8 cellular contexts compared by ENCODE assay signal in the genomic region with DNA sequence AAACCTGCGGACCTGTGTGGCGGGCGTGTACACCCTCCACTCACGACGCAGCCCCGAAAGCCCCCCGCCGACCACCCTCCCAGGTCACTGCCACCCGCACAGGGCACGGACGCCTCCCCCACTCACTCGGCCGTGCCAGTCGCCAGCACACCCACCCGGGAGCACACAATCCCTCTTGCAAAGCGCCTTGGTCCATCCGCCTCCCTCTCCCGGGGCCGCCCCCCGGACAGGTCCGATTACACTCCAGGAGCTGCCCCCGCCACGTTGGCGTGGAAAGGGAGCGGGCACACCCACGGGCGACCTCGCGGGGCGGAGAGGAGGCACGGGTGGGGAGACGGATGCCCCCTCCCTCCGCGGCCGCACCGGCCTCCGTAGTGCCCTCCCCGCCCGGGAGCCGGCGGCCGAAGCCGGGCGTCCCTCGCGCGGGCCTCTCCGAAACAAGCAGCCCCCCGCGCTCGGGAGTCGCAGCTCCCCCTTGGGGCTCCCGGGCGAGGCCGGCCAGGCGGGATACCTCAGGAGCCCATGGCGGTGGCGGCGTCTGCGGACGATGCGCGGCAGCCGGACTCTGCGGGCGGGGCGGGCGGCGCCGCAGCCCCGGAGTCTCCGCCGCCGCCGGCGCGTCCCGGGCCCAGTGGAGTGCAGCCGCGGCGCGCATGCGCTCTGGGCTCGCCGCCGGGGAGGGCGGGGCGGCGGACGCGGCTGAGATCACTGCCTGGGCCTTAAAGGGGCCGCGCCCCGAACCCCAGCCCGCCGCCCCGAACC. TPM values are rescaled to one million over a fixed set of nuclear protein-coding genes. Genes with fewer than 3 reads are reported as not detected.
DNase-seq lines count a peak whose midpoint lies in the region; ATAC-seq, FAIRE-seq and TF ChIP-seq lines count a peak whose summit lies in the region.

A gene (minus strand): TSS at position 638 of the 762 bp plus-strand sequence. CDS start 25,049 bp downstream, outside the sequence.

- H3K27me3 Mint-ChIP-seq in activated naive CD4-positive, alpha-beta T cell treated with anti-CD3 and anti-CD28 coated beads for 36 hours (ENCODE audit: low read depth) = no peaks in the 10 kb centered on the region

- intact Hi-C loops in activated naive CD4-positive, alpha-beta T cell treated with anti-CD3 and anti-CD28 coated beads for 36 hours (cut with micrococcal nuclease) = loop anchor here (1.0 kb wide), 1 partner anchor 45 kb away; a partner anchor contains a TSS

- no peaks in the 10 kb centered on the region for H3K36me3 Mint-ChIP-seq in activated naive CD4-positive, alpha-beta T cell treated with anti-CD3 and anti-CD28 coated beads for 36 hours (ENCODE audit: low read depth)

- TF ChIP-seq CTCF in AG10803 (conservative IDR thresholded peaks at IDR 0.05; ENCODE audit: low read length) (no peak), subcutaneous adipose tissue (IDR thresholded peaks at IDR 0.05; ENCODE audit: low read depth) (no peak)

- CTCF ChIA-PET in activated naive CD4-positive, alpha-beta T cell treated with anti-CD3 and anti-CD28 coated beads for 36 hours (lab: Charles Lee) = interaction anchor here (2.1 kb wide), 1 partner anchor 220 kb away, joined by 4 read pairs; no protein-coding TSS in a partner anchor

- peak within 1 kb of the TSS; percentile 88 for H3K27ac Mint-ChIP-seq in activated naive CD4-positive, alpha-beta T cell treated with anti-CD3 and anti-CD28 coated beads for 36 hours

- H3K4me1 Mint-ChIP-seq in activated naive CD4-positive, alpha-beta T cell treated with anti-CD3 and anti-CD28 coated beads for 36 hours (ENCODE audit: low read depth) = peaks cover 45% of the 10 kb centered on the region

- H3K4me3 Mint-ChIP-seq in activated naive CD4-positive, alpha-beta T cell treated with anti-CD3 and anti-CD28 coated beads for 36 hours = peak within 1 kb of the TSS; percentile 87

- FAIRE-seq in HTR-8/SVneo (lab: Jason Lieb, UNC) = peak; percentile 33

- DNase-seq in AG10803 (ENCODE audit: low read depth) (peak; percentile 64), HTR-8/SVneo (ENCODE audit: insufficient read length, low spot score) (peak; percentile 79), SK-N-DZ (ENCODE audit: low spot score) (peak; percentile 60), germinal center (ENCODE audit: low spot score) (peak; percentile 93), nucleus accumbens (lab: John Stamatoyannopoulos, UW) (peak in 52 of 56 donors; percentile 24 to 86 (median 74))
- peak; percentile 74 for DNase-seq in activated naive CD4-positive, alpha-beta T cell treated with anti-CD3 and anti-CD28 coated beads for 36 hours

- peak within 1 kb of the TSS; percentile 89 for H3K4me3 ChIP-seq in AG10803 (ENCODE audit: low read length)

- no peaks in the 10 kb centered on the region for H3K9me3 Mint-ChIP-seq in activated naive CD4-positive, alpha-beta T cell treated with anti-CD3 and anti-CD28 coated beads for 36 hours

- ATAC-seq in GM19025 (IDR thresholded peaks at IDR 0.05; ENCODE audit: low read depth, unreplicated experiment) = peak; percentile 74

RNA-seq across cellular contexts. Expression of the gene that starts here (rescaled TPM):
- 19.0 and 26.8 TPM in 2 replicates for polyA plus RNA-seq in SK-N-DZ (2014; cell fraction: cytosol; rRNA removed)
- polyA plus RNA-seq in SK-N-DZ (2014; cell fraction: nucleus; rRNA removed) = 14.0 and 27.5 TPM in 2 replicates
- 10 to 100 TPM; 15.0 to 15.3 TPM for total RNA-seq in activated naive CD4-positive, alpha-beta T cell treated with anti-CD3 and anti-CD28 coated beads for 36 hours
- 100 to 1,000 TPM in 1 of 4 donors, 10 to 100 TPM in 3; 23.6 to 105 (median 41.4) TPM for total RNA-seq in subcutaneous adipose tissue

Comparison
In these comparisons a context has a peak if more than half of its experiments do, and no peak if none do; other contexts are left out.
1. Peak in every context shown above with its lines: DNase-seq, ATAC-seq and H3K4me3 ChIP-seq.